In the genomic region with DNA sequence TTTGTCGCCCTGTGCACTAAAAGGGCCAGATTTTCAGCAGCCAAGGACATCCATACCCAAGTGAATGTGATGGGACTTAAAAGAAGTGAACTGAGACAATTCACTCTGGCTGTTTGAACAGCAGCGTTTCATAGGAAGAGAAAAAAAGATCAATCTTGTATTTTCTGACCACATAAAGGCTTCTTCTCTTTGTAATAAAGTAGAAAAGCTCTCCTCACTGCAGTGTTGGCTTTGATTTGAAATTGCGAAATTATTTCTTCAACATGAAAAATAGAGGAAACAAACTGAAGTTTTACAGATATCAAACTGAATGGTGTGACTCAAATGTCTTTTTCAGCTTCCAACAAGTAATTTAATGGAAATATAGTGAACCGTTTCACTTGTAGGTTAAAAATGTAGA, we compare ENCODE assay signal across 18 cellular contexts.
"Had no signal": no experiment of that assay in that cellular context is flagged by ENCODE, and none has a peak within 500 bp of the region (broad histone marks: within the 10 kb centered on the region; RNA-seq: fewer than 3 reads in every experiment).

No MANE protein-coding gene starts in this region.

- H3K4me3 ChIP-seq: lung, prostate gland, right lobe of liver, spleen, suprapubic skin, upper lobe of left lung had no signal

- ATAC-seq: activated CD8-positive, alpha-beta memory T cell treated with anti-CD3 and anti-CD28 coated beads, Interleukin-2, amount 10 ng/mL, durations not matched to agents 7 days and 5 days had no signal

- DNase-seq: activated CD4-positive, alpha-beta T cell treated with anti-CD3 and anti-CD28 coated beads for 1 hour; activated CD4-positive, alpha-beta T cell treated with anti-CD3 and anti-CD28 coated beads, Interleukin-2, amount 50 U/mL, for 48 hours; activated CD8-positive, alpha-beta memory T cell treated with anti-CD3 and anti-CD28 coated beads, Interleukin-2, amount 10 ng/mL, durations not matched to agents 7 days and 5 days; activated gamma-delta T cell treated with Interleukin-2 at 50 U/mL for 16 hours; activated T-cell treated with anti-CD3 and anti-CD28 coated beads, Interleukin-2, amount 50 U/mL, for 48 hours; erythroblast; glutamatergic neuron; immature natural killer cell; midbrain; right lobe of liver; spleen; stimulated activated naive CD4-positive, alpha-beta T cell treated with Interleukin-2 at 50 U/mL for 16 hours; SW 1271; upper lobe of left lung had no signal

- H3K36me3 ChIP-seq: prostate gland had no signal

- H3K9me3 Mint-ChIP-seq: central memory CD8-positive, alpha-beta T cell; immature natural killer cell had no signal

- H3K27me3 ChIP-seq: right lobe of liver, spleen, suprapubic skin, upper lobe of left lung had no signal

- H3K4me3 Mint-ChIP-seq: activated CD8-positive, alpha-beta memory T cell treated with anti-CD3 and anti-CD28 coated beads, Interleukin-2, amount 10 ng/mL, durations not matched to agents 7 days and 5 days; central memory CD8-positive, alpha-beta T cell; immature natural killer cell had no signal

- H3K4me1 Mint-ChIP-seq: activated CD8-positive, alpha-beta memory T cell treated with anti-CD3 and anti-CD28 coated beads, Interleukin-2, amount 10 ng/mL, durations not matched to agents 7 days and 5 days; central memory CD8-positive, alpha-beta T cell; immature natural killer cell had no signal

- H3K4me1 ChIP-seq: prostate gland, right lobe of liver, suprapubic skin, upper lobe of left lung had no signal

- H3K27me3 Mint-ChIP-seq: activated CD8-positive, alpha-beta memory T cell treated with anti-CD3 and anti-CD28 coated beads, Interleukin-2, amount 10 ng/mL, durations not matched to agents 7 days and 5 days; central memory CD8-positive, alpha-beta T cell had no signal

- H3K9me3 ChIP-seq: prostate gland, right lobe of liver, spleen, suprapubic skin, upper lobe of left lung had no signal

- H3K27ac Mint-ChIP-seq: activated CD8-positive, alpha-beta memory T cell treated with anti-CD3 and anti-CD28 coated beads, Interleukin-2, amount 10 ng/mL, durations not matched to agents 7 days and 5 days had no signal
